Comparison of ENCODE assay signal across 22 cellular contexts in the genomic region with DNA sequence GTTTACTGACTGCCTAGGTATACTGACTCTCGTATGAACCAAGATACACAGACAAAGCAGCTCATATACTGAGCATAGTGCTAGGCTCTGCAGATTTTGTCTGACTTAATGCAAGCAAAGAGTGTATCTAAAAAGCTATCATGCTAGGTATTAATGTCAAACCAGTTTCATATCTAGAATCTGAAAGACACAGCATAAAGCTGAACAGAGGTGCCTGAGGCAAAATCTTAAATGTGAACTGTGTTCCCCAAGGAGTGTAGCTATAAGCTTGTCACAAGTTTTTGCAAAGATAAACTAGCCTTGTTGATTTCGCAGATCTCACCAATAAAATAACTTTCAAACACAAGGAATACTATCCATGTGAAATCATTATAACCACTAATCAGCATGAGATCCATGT. TPM values are rescaled to one million over a fixed set of nuclear protein-coding genes. Genes with fewer than 3 reads are reported as not detected.
DNase-seq lines count a peak whose midpoint lies in the region; ATAC-seq, FAIRE-seq and TF ChIP-seq lines count a peak whose summit lies in the region.
"Had no signal": no experiment of that assay in that cellular context is flagged by ENCODE, and none has a peak within 500 bp of the region (broad histone marks: within the 10 kb centered on the region; RNA-seq: fewer than 3 reads in every experiment).

No MANE protein-coding gene starts in this region.

- H3K36me3 ChIP-seq in Panc1 (ENCODE audit: control insufficient read depth, insufficient read depth, low read length) = no peaks in the 10 kb centered on the region
- H3K36me3 ChIP-seq: neutrophil had no signal

- peaks cover 1% of the 10 kb centered on the region for H3K36me3 Mint-ChIP-seq in activated naive CD4-positive, alpha-beta T cell treated with anti-CD3 and anti-CD28 coated beads, Interleukin-2, amount 50 U/mL, for 24 hours
- peaks cover 20% of the 10 kb centered on the region for H3K36me3 Mint-ChIP-seq in activated naive CD4-positive, alpha-beta T cell treated with anti-CD3 and anti-CD28 coated beads, Interleukin-2, amount 10 ng/mL, durations not matched to agents 7 days and 5 days

- TF ChIP-seq POLR2A in GM12891 (IDR thresholded peaks at IDR 0.05; ENCODE audit: low read depth, low read length) = no peak

- intact Hi-C loops in Panc1 (cut with micrococcal nuclease; ENCODE audit: unreplicated experiment) = no loop called here

- peak overlapping the region; percentile 89 for H3K27ac Mint-ChIP-seq in activated naive CD4-positive, alpha-beta T cell treated with anti-CD3 and anti-CD28 coated beads, Interleukin-2, amount 50 U/mL, for 24 hours
- H3K27ac Mint-ChIP-seq in activated naive CD4-positive, alpha-beta T cell treated with anti-CD3 and anti-CD28 coated beads, Interleukin-2, amount 10 ng/mL, durations not matched to agents 7 days and 5 days = no peak overlapping the region
- H3K27ac Mint-ChIP-seq in stimulated activated naive CD8-positive, alpha-beta T cell treated with anti-CD3 and anti-CD28 coated beads, Interleukin-15, amount 100 ng/mL, for 72 hours = peak overlapping the region; percentile 98
- H3K27ac Mint-ChIP-seq: activated CD8-positive, alpha-beta memory T cell treated with anti-CD3 and anti-CD28 coated beads, Interleukin-2, amount 10 ng/mL, durations not matched to agents 7 days and 5 days had no signal

- peaks cover 83% of the 10 kb centered on the region for H3K4me1 Mint-ChIP-seq in activated naive CD4-positive, alpha-beta T cell treated with anti-CD3 and anti-CD28 coated beads, Interleukin-2, amount 50 U/mL, for 24 hours
- H3K4me1 Mint-ChIP-seq in activated naive CD4-positive, alpha-beta T cell treated with anti-CD3 and anti-CD28 coated beads, Interleukin-2, amount 10 ng/mL, durations not matched to agents 7 days and 5 days = peaks cover 62% of the 10 kb centered on the region
- H3K4me1 Mint-ChIP-seq in stimulated activated naive CD8-positive, alpha-beta T cell treated with anti-CD3 and anti-CD28 coated beads, Interleukin-15, amount 100 ng/mL, for 72 hours = peaks cover 74% of the 10 kb centered on the region

- no peak for FAIRE-seq in GM12891 (lab: Jason Lieb, UNC)

- H3K9me3 ChIP-seq in Panc1 (ENCODE audit: control insufficient read depth, insufficient read depth, low read depth, low read length) = no peaks in the 10 kb centered on the region
- H3K9me3 ChIP-seq: neutrophil had no signal

- in situ Hi-C loops in Panc1 (cut with HindIII; ENCODE audit: low pct_unique_long_range_greater_than_20kb, low sequenced_read_pairs) = no loop called here

- TF ChIP-seq CTCF in Panc1 (IDR thresholded peaks at IDR 0.05) = no peak

- POLR2A ChIA-PET in Panc1 (lab: Charles Lee) = interaction anchor here (0.7 kb wide), 1 partner anchor 55 kb away, joined by 5 read pairs; no protein-coding TSS in a partner anchor

- H3K4me3 Mint-ChIP-seq in activated naive CD4-positive, alpha-beta T cell treated with anti-CD3 and anti-CD28 coated beads, Interleukin-2, amount 50 U/mL, for 24 hours = no peak overlapping the region
- H3K4me3 Mint-ChIP-seq in activated naive CD4-positive, alpha-beta T cell treated with anti-CD3 and anti-CD28 coated beads, Interleukin-2, amount 10 ng/mL, durations not matched to agents 7 days and 5 days = no peak overlapping the region
- H3K4me3 Mint-ChIP-seq in stimulated activated naive CD8-positive, alpha-beta T cell treated with anti-CD3 and anti-CD28 coated beads, Interleukin-15, amount 100 ng/mL, for 72 hours = peak overlapping the region; percentile 54 to 68
- H3K4me3 Mint-ChIP-seq: activated CD8-positive, alpha-beta memory T cell treated with anti-CD3 and anti-CD28 coated beads, Interleukin-2, amount 10 ng/mL, durations not matched to agents 7 days and 5 days had no signal

- H3K27ac ChIP-seq in Panc1 (ENCODE audit: low read length) (peak overlapping the region; percentile 73; the same call in 1 of the 2 replicates), epithelial cell of prostate (peak overlapping the region; percentile 80)
- H3K27ac ChIP-seq: foreskin keratinocyte, HL-60 had no signal

- H3K9me3 Mint-ChIP-seq in activated naive CD4-positive, alpha-beta T cell treated with anti-CD3 and anti-CD28 coated beads, Interleukin-2, amount 50 U/mL, for 24 hours = no peaks in the 10 kb centered on the region
- H3K9me3 Mint-ChIP-seq in activated naive CD4-positive, alpha-beta T cell treated with anti-CD3 and anti-CD28 coated beads, Interleukin-2, amount 10 ng/mL, durations not matched to agents 7 days and 5 days = no peaks in the 10 kb centered on the region
- no peaks in the 10 kb centered on the region for H3K9me3 Mint-ChIP-seq in stimulated activated naive CD8-positive, alpha-beta T cell treated with anti-CD3 and anti-CD28 coated beads, Interleukin-15, amount 100 ng/mL, for 72 hours

- ATAC-seq in Panc1 = no peak
- no peak for ATAC-seq in stimulated activated naive CD8-positive, alpha-beta T cell treated with anti-CD3 and anti-CD28 coated beads, Interleukin-15, amount 100 ng/mL, for 72 hours
- ATAC-seq in GM19328 (IDR thresholded peaks at IDR 0.05; ENCODE audit: unreplicated experiment) = no peak
- no peak for ATAC-seq in GM19023 (IDR thresholded peaks at IDR 0.05; ENCODE audit: unreplicated experiment)
- ATAC-seq: left lobe of liver had no signal

- no peak for DNase-seq in activated naive CD4-positive, alpha-beta T cell treated with anti-CD3 and anti-CD28 coated beads, Interleukin-2, amount 10 ng/mL, durations not matched to agents 7 days and 5 days
- DNase-seq in Panc1 (ENCODE audit: low read depth, low spot score) (no peak), epithelial cell of prostate (ENCODE audit: low read depth, low spot score) (no peak), GM12891 (ENCODE audit: insufficient read length, low spot score) (no peak)
- DNase-seq in stimulated activated naive CD8-positive, alpha-beta T cell treated with anti-CD3 and anti-CD28 coated beads, Interleukin-15, amount 100 ng/mL, for 72 hours = no peak
- DNase-seq: ACHN; activated CD8-positive, alpha-beta memory T cell treated with anti-CD3 and anti-CD28 coated beads, Interleukin-2, amount 10 ng/mL, durations not matched to agents 7 days and 5 days; activated gamma-delta T cell treated with Interleukin-2 at 50 U/mL for 16 hours; cortex of kidney; foreskin keratinocyte; H7; NCI-H2081 treated with DMSO at 0.1 percent for 48 hours; NCI-H510A treated with DMSO at 0.1 percent for 48 hours; retina; Right ventricle myocardium superior; T-helper 2 cell had no signal

- no peak overlapping the region for H3K4me3 ChIP-seq in Panc1 (ENCODE audit: low read depth in 2 of 2, low read length in 2 of 2)

- peaks cover 40% of the 10 kb centered on the region for H3K4me1 ChIP-seq in Panc1 (ENCODE audit: control insufficient read depth, insufficient read depth, low read length)

- no peaks in the 10 kb centered on the region for H3K27me3 ChIP-seq in Panc1 (ENCODE audit: control insufficient read depth, insufficient read depth, low read length)
- H3K27me3 ChIP-seq: foreskin keratinocyte, neutrophil had no signal

- CTCF ChIA-PET in activated naive CD4-positive, alpha-beta T cell treated with anti-CD3 and anti-CD28 coated beads, Interleukin-2, amount 10 ng/mL, durations not matched to agents 7 days and 5 days (lab: Charles Lee) = interaction anchor here (1.9 kb wide), 1 partner anchor 20 kb away, joined by 4 read pairs; no protein-coding TSS in a partner anchor
- CTCF ChIA-PET in Panc1 (lab: Charles Lee) = no interaction called here

- BruUV-seq in Panc1 (replicated peaks; lab: Mats Ljungman, UMichigan) = no TSS peak

- no peaks in the 10 kb centered on the region for H3K27me3 Mint-ChIP-seq in activated naive CD4-positive, alpha-beta T cell treated with anti-CD3 and anti-CD28 coated beads, Interleukin-2, amount 50 U/mL, for 24 hours
- H3K27me3 Mint-ChIP-seq in activated naive CD4-positive, alpha-beta T cell treated with anti-CD3 and anti-CD28 coated beads, Interleukin-2, amount 10 ng/mL, durations not matched to agents 7 days and 5 days = no peaks in the 10 kb centered on the region
- no peaks in the 10 kb centered on the region for H3K27me3 Mint-ChIP-seq in stimulated activated naive CD8-positive, alpha-beta T cell treated with anti-CD3 and anti-CD28 coated beads, Interleukin-15, amount 100 ng/mL, for 72 hours
- H3K27me3 Mint-ChIP-seq: activated CD8-positive, alpha-beta memory T cell treated with anti-CD3 and anti-CD28 coated beads, Interleukin-2, amount 10 ng/mL, durations not matched to agents 7 days and 5 days had no signal

TF ChIP-seq in GM12891, 5 proteins besides CTCF, POLR2A, EP300 and RAD21:
- no peak for TF ChIP-seq SPI1 (IDR thresholded peaks at IDR 0.05; ENCODE audit: low read depth, low read length)
- no peak for TF ChIP-seq POLR2AphosphoS5 (IDR thresholded peaks at IDR 0.05; ENCODE audit: low read depth, low read length)
- no peak for TF ChIP-seq TAF1 (IDR thresholded peaks at IDR 0.05; ENCODE audit: low read depth, low read length)
- no peak for TF ChIP-seq PAX5 (IDR thresholded peaks at IDR 0.05; ENCODE audit: insufficient read depth, low read length, severe bottlenecking)
- no peak for TF ChIP-seq POU2F2 (IDR thresholded peaks at IDR 0.05; ENCODE audit: low read depth, low read length)

RNA-seq across cellular contexts. Expression of a gene that starts 18.1 kb away (rescaled TPM):
- 138 TPM for total RNA-seq in Panc1 (2021; ENCODE audit: unreplicated experiment)
- 67.5 TPM for polyA plus RNA-seq in Panc1 (2012; ENCODE audit: insufficient read length)
- 43.3 TPM for polyA plus RNA-seq in GM12891 (2012; ENCODE audit: low read depth, missing spikeins)

Comparison
In these comparisons a context has a peak if more than half of its experiments do, and no peak if none do; other contexts are left out.
1. H3K4me3 Mint-ChIP-seq: peak in stimulated activated naive CD8-positive, alpha-beta T cell treated with anti-CD3 and anti-CD28 coated beads, Interleukin-15, amount 100 ng/mL, for 72 hours (2 of 2); none in activated naive CD4-positive, alpha-beta T cell treated with anti-CD3 and anti-CD28 coated beads, Interleukin-2, amount 50 U/mL, for 24 hours (single experiment) and activated naive CD4-positive, alpha-beta T cell treated with anti-CD3 and anti-CD28 coated beads, Interleukin-2, amount 10 ng/mL, durations not matched to agents 7 days and 5 days (single experiment).